ENCODE assay signal across 8 cellular contexts in the genomic region with DNA sequence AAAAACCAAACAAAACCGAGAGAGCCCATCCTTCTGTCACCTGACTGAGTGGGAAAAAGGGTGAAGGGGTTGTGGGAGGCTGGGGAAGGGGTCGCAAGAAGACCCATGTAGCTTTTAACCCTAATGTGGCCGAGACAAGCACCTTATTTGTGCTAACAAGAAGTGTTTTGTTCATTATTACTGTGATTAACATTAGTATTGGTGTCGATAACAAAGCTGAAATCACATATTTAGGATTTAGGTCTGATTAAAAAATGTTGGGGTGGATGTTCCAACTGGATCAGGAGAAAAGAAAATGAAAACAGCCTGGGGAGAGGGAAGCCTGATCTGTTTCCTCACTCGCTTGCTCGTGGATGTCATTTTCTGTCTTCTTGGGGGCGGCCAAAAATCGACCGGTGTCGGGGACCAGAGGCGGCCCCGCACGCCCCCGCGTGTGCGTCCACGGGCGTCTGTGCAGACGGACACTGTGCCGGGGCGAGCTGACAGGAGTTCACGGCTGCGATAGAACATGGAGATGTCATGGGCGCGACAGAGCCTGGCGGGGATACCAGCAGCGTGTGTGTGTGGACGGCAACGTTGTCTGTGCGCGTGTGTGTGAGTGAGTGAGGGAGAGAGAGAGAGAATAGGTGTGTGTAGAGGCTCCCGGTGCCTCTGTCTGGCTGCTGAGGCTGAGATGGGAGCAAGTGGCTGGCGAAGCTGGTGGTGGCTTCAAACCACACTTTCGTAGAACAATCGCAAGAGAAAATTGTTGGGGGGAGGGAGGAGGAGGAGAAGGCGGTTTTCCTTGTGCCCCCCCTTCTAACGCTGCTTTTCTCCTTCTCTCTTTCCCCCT. TPM values are rescaled to one million over a fixed set of nuclear protein-coding genes. Genes with fewer than 3 reads are reported as not detected.
DNase-seq lines count a peak whose midpoint lies in the region; ATAC-seq and TF ChIP-seq lines count a peak whose summit lies in the region.

No MANE protein-coding gene starts in this region.

- H3K4me3 ChIP-seq in OCI-LY3 (ENCODE audit: low read length): peak overlapping the region; percentile 82; the same call in 1 of the 2 replicates
- peak overlapping the region; percentile 61 for H3K4me3 ChIP-seq in epithelial cell of proximal tubule (ENCODE audit: low read depth, low read length)
- H3K4me3 ChIP-seq in rectal smooth muscle tissue (ENCODE audit: low read length): peak overlapping the region; percentile 77

- peak overlapping the region; percentile 94 for H3K4me2 ChIP-seq in OCI-LY3 (ENCODE audit: low read length)

- ATAC-seq in HG03354 (IDR thresholded peaks at IDR 0.05; ENCODE audit: poor library complexity, severe bottlenecking, unreplicated experiment): no peak

- no peaks in the 10 kb centered on the region for H3K79me2 ChIP-seq in OCI-LY3 (ENCODE audit: low read length)

- 0 out of 2 replicates have a peak overlapping the region, but pooled peaks have one; percentile 7 for H3K9ac ChIP-seq in OCI-LY3 (ENCODE audit: low read length)
- peak overlapping the region; percentile 65 for H3K9ac ChIP-seq in rectal smooth muscle tissue (ENCODE audit: low read length)

- H3K27me3 ChIP-seq in OCI-LY3 (ENCODE audit: low read depth, low read length) (no peaks in the 10 kb centered on the region), rectal smooth muscle tissue (ENCODE audit: control insufficient read depth, insufficient read depth, low read length) (no peaks in the 10 kb centered on the region)

- H3K36me3 ChIP-seq in OCI-LY3 (replicated peaks; ENCODE audit: low read depth, low read length) (no peaks in the 10 kb centered on the region), rectal smooth muscle tissue (ENCODE audit: control insufficient read depth, insufficient read depth, low read length) (no peaks in the 10 kb centered on the region)

- peak; percentile 40 for DNase-seq in EL
- DNase-seq in epithelial cell of proximal tubule (ENCODE audit: low read depth): no peak
- no peak for DNase-seq in 8988T
- DNase-seq in DMS 273 (lab: John Stamatoyannopoulos, UW; ENCODE audit: unreplicated experiment): no peak
- DNase-seq in AG08395 (ENCODE audit: low spot score): no peak

- H2AFZ ChIP-seq in OCI-LY3 (ENCODE audit: low read depth, low read length): no peak overlapping the region

- H3K4me1 ChIP-seq in OCI-LY3 (ENCODE audit: low read length): peaks cover 33% of the 10 kb centered on the region
- H3K4me1 ChIP-seq in rectal smooth muscle tissue (ENCODE audit: control insufficient read depth, insufficient read depth, low read length): peaks cover 66% of the 10 kb centered on the region

- TF ChIP-seq CTCF in OCI-LY3 (IDR thresholded peaks at IDR 0.05; ENCODE audit: low read depth, low read length) (no peak), epithelial cell of proximal tubule (conservative IDR thresholded peaks at IDR 0.05; ENCODE audit: low read depth, low read length) (no peak)

- H3K27ac ChIP-seq in OCI-LY3 (ENCODE audit: low read length) (no peak overlapping the region), rectal smooth muscle tissue (ENCODE audit: low read depth, low read length) (peak overlapping the region; percentile 76)

- H4K20me1 ChIP-seq in OCI-LY3 (ENCODE audit: insufficient read depth, low read length): no peaks in the 10 kb centered on the region

- H3K9me3 ChIP-seq in OCI-LY3 (ENCODE audit: insufficient read depth, low read length): no peaks in the 10 kb centered on the region

RNA-seq across cellular contexts. Expression of a gene that starts 29.1 kb away (rescaled TPM):
- 1.7 TPM in 1 of 2 replicates, not detected in the other for total RNA-seq in epithelial cell of proximal tubule

RNA-seq across cellular contexts. Expression of a gene that starts 55.0 kb away (rescaled TPM):
- total RNA-seq in epithelial cell of proximal tubule: 0.06 and 0.07 TPM in 2 replicates
